In genomic region chr5:74408150-74409043, GRCh38 we compare ENCODE assay signal across 1 cellular context.
TF ChIP-seq lines count a peak whose summit lies in the region.

No MANE protein-coding gene starts in this region.

TF ChIP-seq in K562, 482 proteins besides CTCF, POLR2A, EP300 and RAD21 (continued from another document):
- TF ChIP-seq MGA (IDR thresholded peaks at IDR 0.05) = no peak
- TF ChIP-seq MAX (CRISPR knock-in tag; IDR thresholded peaks at IDR 0.05) = no peak
- TF ChIP-seq E2F6 (IDR thresholded peaks at IDR 0.05; ENCODE audit: borderline replicate concordance in 1 of 2, extremely low read depth in 1 of 2, insufficient read depth in 1 of 2, insufficient read length in 1 of 2, low read depth in 1 of 2, low read length in 1 of 2, poor library complexity in 1 of 2, severe bottlenecking in 1 of 2) = no peak
- TF ChIP-seq ZNF551 (CRISPR knock-in tag; IDR thresholded peaks at IDR 0.05) = no peak
- no peak for TF ChIP-seq RBM15 (IDR thresholded peaks at IDR 0.05; ENCODE audit: insufficient read depth, low read length)
- no peak for TF ChIP-seq HMGXB4 (CRISPR knock-in tag; IDR thresholded peaks at IDR 0.05)
- no peak for TF ChIP-seq PTBP1 (IDR thresholded peaks at IDR 0.05; ENCODE audit: low read depth, low read length)
- TF ChIP-seq EZH2 (IDR thresholded peaks at IDR 0.05; ENCODE audit: borderline replicate concordance, low read depth, low read length) = no peak
- no peak for TF ChIP-seq KDM5B (IDR thresholded peaks at IDR 0.05; ENCODE audit: insufficient replicate concordance, low read depth, low read length)
- TF ChIP-seq ZNF282 (CRISPR knock-in tag; IDR thresholded peaks at IDR 0.05) = no peak
- no peak for TF ChIP-seq E2F5 (CRISPR knock-in tag; IDR thresholded peaks at IDR 0.05)
- no peak for TF ChIP-seq ZFPM2 (CRISPR knock-in tag; IDR thresholded peaks at IDR 0.05)
- TF ChIP-seq U2AF2 (optimal IDR thresholded peaks at IDR 0.05; ENCODE audit: low read depth, low read length) = no peak
- no peak for TF ChIP-seq MBD2 (IDR thresholded peaks at IDR 0.05; ENCODE audit: borderline replicate concordance, low read depth)
- TF ChIP-seq ZNF766 (CRISPR knock-in tag; conservative IDR thresholded peaks at IDR 0.05) = peak; percentile 92
- no peak for TF ChIP-seq E2F4 (CRISPR knock-in tag; IDR thresholded peaks at IDR 0.05; ENCODE audit: low read depth)
- TF ChIP-seq EHMT2 (IDR thresholded peaks at IDR 0.05) = no peak
- no peak for TF ChIP-seq NFXL1 (CRISPR knock-in tag; IDR thresholded peaks at IDR 0.05)
- no peak for TF ChIP-seq KDM4B (IDR thresholded peaks at IDR 0.05; ENCODE audit: borderline replicate concordance in 2 of 2, low read depth in 1 of 2)
- TF ChIP-seq UBTF (IDR thresholded peaks at IDR 0.05; ENCODE audit: borderline replicate concordance in 1 of 2, low read depth in 2 of 2, low read length in 2 of 2) = no peak
- no peak for TF ChIP-seq ATF1 (CRISPR knock-in tag; IDR thresholded peaks at IDR 0.05)
- TF ChIP-seq ATF1 (tag; IDR thresholded peaks at IDR 0.05) = no peak
- TF ChIP-seq ZNF699 (CRISPR knock-in tag; IDR thresholded peaks at IDR 0.05; ENCODE audit: insufficient replicate concordance) = no peak
- TF ChIP-seq SMARCA5 (IDR thresholded peaks at IDR 0.05) = no peak
- TF ChIP-seq BRD4 (IDR thresholded peaks at IDR 0.05) = no peak
- no peak for TF ChIP-seq MAZ (CRISPR knock-in tag; conservative IDR thresholded peaks at IDR 0.05 in 1 of 2, IDR thresholded peaks at IDR 0.05 in 1 of 2)
- TF ChIP-seq ATF3 (IDR thresholded peaks at IDR 0.05) = no peak
- TF ChIP-seq ATF3 (CRISPR knock-in tag; conservative IDR thresholded peaks at IDR 0.05) = no peak
- no peak for TF ChIP-seq ZNF76 (CRISPR knock-in tag; IDR thresholded peaks at IDR 0.05; ENCODE audit: borderline replicate concordance)
